ENCODE assay signal across 11 cellular contexts in the genomic region with DNA sequence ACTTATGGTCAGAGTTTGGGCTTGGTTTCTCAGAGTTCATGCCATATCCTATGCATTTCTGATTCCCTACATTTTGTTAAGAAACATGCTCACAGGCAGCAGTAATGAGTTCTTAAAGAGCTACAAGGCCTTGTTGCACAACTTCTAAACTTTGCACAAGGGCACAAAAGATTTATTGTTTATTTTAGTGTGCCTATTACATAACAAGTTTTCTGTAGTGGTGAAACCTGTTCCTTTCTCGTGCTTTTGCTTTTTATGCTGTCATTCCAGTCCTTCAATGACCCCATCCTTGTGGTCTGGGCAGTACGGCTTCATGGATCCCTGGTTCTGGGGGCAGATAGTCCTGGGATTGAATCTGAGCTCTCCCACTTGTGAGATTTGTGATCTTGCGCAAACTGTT. TPM values are rescaled to one million over a fixed set of nuclear protein-coding genes. Genes with fewer than 3 reads are reported as not detected.
DNase-seq lines count a peak whose midpoint lies in the region; ATAC-seq and TF ChIP-seq lines count a peak whose summit lies in the region.
"Had no signal": no experiment of that assay in that cellular context is flagged by ENCODE, and none has a peak within 500 bp of the region (broad histone marks: within the 10 kb centered on the region; RNA-seq: fewer than 3 reads in every experiment).

No MANE protein-coding gene starts in this region.

- H3K9me3 ChIP-seq in mammary epithelial cell (replicated peaks; ENCODE audit: insufficient read depth, low read length) = no peaks in the 10 kb centered on the region

- 29% methylated on average over 3 of the region's 3 CpGs for WGBS in mammary epithelial cell (ENCODE audit: low coverage, missing lambda C conversion rate)

- H4K20me1 ChIP-seq in mammary epithelial cell (ENCODE audit: insufficient read depth, low read length) = peaks cover 3% of the 10 kb centered on the region

- H3K4me3 ChIP-seq in LNCaP clone FGC (ENCODE audit: low read depth, low read length) (peak overlapping the region; percentile 34), mammary epithelial cell (replicated peaks in 1 of 3; ENCODE audit: insufficient read depth in 1 of 3, low read depth in 2 of 3, low read length in 3 of 3) (no peak overlapping the region)

- no peak overlapping the region for H2AFZ ChIP-seq in mammary epithelial cell (ENCODE audit: low read depth, low read length)

- dilution Hi-C loops in mammary epithelial cell (cut with HindIII; ENCODE audit: low sequenced_read_pairs) = no loop called here

- peaks cover 11% of the 10 kb centered on the region for H3K36me3 ChIP-seq in mammary epithelial cell (ENCODE audit: insufficient read depth, low read length)

- H3K27me3 ChIP-seq in mammary epithelial cell (ENCODE audit: insufficient read depth, low read length) (no peaks in the 10 kb centered on the region), layer of hippocampus (ENCODE audit: control insufficient read depth, insufficient read depth, low read length) (no peaks in the 10 kb centered on the region)

- ATAC-seq in HG02642 (IDR thresholded peaks at IDR 0.05; ENCODE audit: poor library complexity, unreplicated experiment) = no peak
- ATAC-seq: HCT116 had no signal

- H3K27ac ChIP-seq in mammary epithelial cell (ENCODE audit: insufficient read depth, low read depth, low read length) (no peak overlapping the region), layer of hippocampus (ENCODE audit: low read depth, low read length) (peak overlapping the region; percentile 83)

- in situ Hi-C loops in mammary epithelial cell (cut with MboI; ENCODE audit: low sequenced_read_pairs in 2 of 2) = no loop called here

- DNase-seq in LNCaP clone FGC (ENCODE audit: low read depth) = peak; percentile 94
- peak; percentile 70 for DNase-seq in mammary epithelial cell
- DNase-seq in superior temporal gyrus (ENCODE audit: extremely low spot score) = peak; percentile 52
- DNase-seq in NCI-H1417 (lab: John Stamatoyannopoulos, UW) = no peak
- DNase-seq in NCI-H1694 (lab: John Stamatoyannopoulos, UW) = no peak
- DNase-seq in HK-2 (ENCODE audit: unreplicated experiment) = no peak
- DNase-seq: CD8-positive, alpha-beta memory T cell; NCI-H526 treated with DMSO at 0.1 percent for 48 hours had no signal

- peaks cover 35% of the 10 kb centered on the region for H3K79me2 ChIP-seq in mammary epithelial cell (ENCODE audit: insufficient read depth, low read length)

- no peak overlapping the region for H3K9ac ChIP-seq in mammary epithelial cell (ENCODE audit: insufficient read depth, low read length)

- TF ChIP-seq CTCF in LNCaP clone FGC (IDR thresholded peaks at IDR 0.05; ENCODE audit: control insufficient read depth, extremely low read depth, insufficient read depth) (no peak), mammary epithelial cell (conservative IDR thresholded peaks at IDR 0.05 in 1 of 2, IDR thresholded peaks at IDR 0.05 in 1 of 2; ENCODE audit: extremely low read depth in 1 of 2, insufficient read depth in 1 of 2, low read depth in 1 of 2, low read length in 2 of 2) (no peak)

- BruUV-seq in mammary epithelial cell (replicated peaks; lab: Mats Ljungman, UMichigan) = no TSS peak

- peaks cover 4% of the 10 kb centered on the region for H3K4me1 ChIP-seq in mammary epithelial cell (ENCODE audit: insufficient read depth, low read length)

- no peak overlapping the region for H3K4me2 ChIP-seq in mammary epithelial cell (ENCODE audit: insufficient read depth, low read depth, low read length)

- intact Hi-C loops in mammary epithelial cell (cut with micrococcal nuclease) = no loop called here

- CTCF ChIA-PET in mammary epithelial cell (lab: Charles Lee; ENCODE audit: low non-redundant PET) = no interaction called here

RNA-seq across cellular contexts. Expression of gene ZNF507, which starts 17.8 kb away (rescaled TPM):
- total RNA-seq in mammary epithelial cell = 10 to 100 TPM; 10.2 to 14.4 TPM
- 7.2 TPM for polyA plus RNA-seq in mammary epithelial cell
- polyA minus RNA-seq in mammary epithelial cell = 12.2 TPM

RNA-seq across cellular contexts. Expression of gene DPY19L3, which starts 42.4 kb away (rescaled TPM):
- 10 to 100 TPM; 12.3 to 14.3 TPM for total RNA-seq in mammary epithelial cell
- 8.3 TPM for polyA plus RNA-seq in mammary epithelial cell
- 2.4 TPM for polyA minus RNA-seq in mammary epithelial cell

Comparison
In these comparisons a context has a peak if more than half of its experiments do, and no peak if none do; other contexts are left out.
1. DNase-seq: peak in LNCaP clone FGC (single experiment), mammary epithelial cell (single experiment) and superior temporal gyrus (single experiment); none in NCI-H1417 (0 of 3), NCI-H1694 (single experiment) and HK-2 (single experiment).